ENCODE assay signal across 1 cellular context in genomic region chr11:62880231-62880802, GRCh38.
TF ChIP-seq lines count a peak whose summit lies in the region.

No MANE protein-coding gene starts in this region.

TF ChIP-seq in HepG2, 621 proteins besides CTCF, POLR2A, EP300 and RAD21 (continued from another document):
- TF ChIP-seq MAZ (IDR thresholded peaks at IDR 0.05; ENCODE audit: borderline replicate concordance, low read depth, low read length) (no peak), MAZ (CRISPR knock-in tag; IDR thresholded peaks at IDR 0.05; ENCODE audit: low read depth) (peak; percentile 44), ZNF180 (CRISPR knock-in tag; IDR thresholded peaks at IDR 0.05; ENCODE audit: borderline replicate concordance, low read depth) (no peak), ZNF160 (CRISPR knock-in tag; IDR thresholded peaks at IDR 0.05) (0 out of 2 replicates have a peak, but pooled peaks have one; percentile 4), NFAT5 (CRISPR knock-in tag; IDR thresholded peaks at IDR 0.05) (no peak), ZNF44 (CRISPR knock-in tag; IDR thresholded peaks at IDR 0.05) (no peak), SP1 (IDR thresholded peaks at IDR 0.05) (no peak), SP1 (CRISPR knock-in tag; IDR thresholded peaks at IDR 0.05) (no peak), YEATS4 (CRISPR knock-in tag; IDR thresholded peaks at IDR 0.05; ENCODE audit: borderline replicate concordance) (no peak), HNRNPLL (IDR thresholded peaks at IDR 0.05; ENCODE audit: low read depth, low read length, poor library complexity, severe bottlenecking) (no peak), ZBTB21 (CRISPR knock-in tag; IDR thresholded peaks at IDR 0.05) (no peak), SNAI1 (CRISPR knock-in tag; IDR thresholded peaks at IDR 0.05; ENCODE audit: borderline replicate concordance) (0 out of 2 replicates have a peak, but pooled peaks have one; percentile 39), ZNF138 (CRISPR knock-in tag; IDR thresholded peaks at IDR 0.05; ENCODE audit: low read depth) (no peak), ZFP1 (CRISPR knock-in tag; IDR thresholded peaks at IDR 0.05) (no peak), TRAFD1 (CRISPR knock-in tag; IDR thresholded peaks at IDR 0.05; ENCODE audit: borderline replicate concordance) (no peak), MAFF (IDR thresholded peaks at IDR 0.05; ENCODE audit: low read depth, low read length) (no peak), ELF1 (CRISPR knock-in tag; IDR thresholded peaks at IDR 0.05) (peak; percentile 11; the same call in 1 of the 2 replicates), FOSL1 (CRISPR knock-in tag; IDR thresholded peaks at IDR 0.05; ENCODE audit: borderline replicate concordance) (no peak), BHLHE40 (IDR thresholded peaks at IDR 0.05; ENCODE audit: low read length) (peak; percentile 24; the same call in 1 of the 2 replicates), ZNF460 (CRISPR knock-in tag; IDR thresholded peaks at IDR 0.05; ENCODE audit: borderline replicate concordance) (no peak), SIX1 (CRISPR knock-in tag; IDR thresholded peaks at IDR 0.05; ENCODE audit: borderline replicate concordance) (no peak), TBX2 (CRISPR knock-in tag; IDR thresholded peaks at IDR 0.05; ENCODE audit: borderline replicate concordance) (no peak)
TF ChIP-seq in HepG2: peak in this region for 14.
